In the genomic region with DNA sequence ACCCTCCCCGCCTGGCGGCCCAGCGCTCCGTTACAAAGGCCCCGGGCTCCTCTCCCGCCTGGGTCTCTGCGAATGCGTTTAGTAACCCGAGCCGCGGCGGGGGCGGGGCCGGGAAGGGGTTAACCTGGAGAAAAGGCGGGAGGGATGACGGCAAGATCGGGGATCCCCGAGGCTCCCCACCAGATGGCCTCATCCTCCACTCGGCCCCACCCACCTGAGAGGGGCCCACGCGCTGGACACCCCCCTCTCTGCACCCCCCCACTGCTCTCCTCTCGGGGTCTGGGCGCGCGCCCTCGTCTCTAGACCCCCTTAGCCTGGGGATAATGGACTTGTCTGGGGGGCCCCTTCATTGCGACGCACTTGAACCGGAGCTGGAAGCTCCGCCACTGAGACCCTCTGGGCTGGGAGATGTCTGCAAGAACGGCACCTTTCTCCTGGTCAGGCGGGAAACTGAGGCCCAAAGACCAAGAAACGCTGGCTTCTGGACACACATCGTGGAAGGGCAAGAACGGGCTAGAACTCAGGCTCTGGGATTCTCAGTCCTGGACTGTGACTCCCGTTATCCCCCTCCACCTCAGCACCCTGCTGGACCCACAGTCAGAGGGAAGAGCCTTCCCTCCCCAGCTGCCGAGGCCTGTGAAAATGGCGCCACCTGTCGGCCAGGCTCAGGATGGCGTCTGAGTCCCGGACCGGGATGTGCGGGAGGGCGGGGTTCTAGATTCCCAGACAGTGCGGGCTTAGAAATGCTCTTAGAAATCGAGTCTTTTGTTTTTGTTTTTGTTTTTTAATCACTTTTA, we compare ENCODE assay signal across 8 cellular contexts.
DNase-seq lines count a peak whose midpoint lies in the region; ATAC-seq and TF ChIP-seq lines count a peak whose summit lies in the region.

No MANE protein-coding gene starts in this region.

- 0 out of 22 replicates have a peak overlapping the region, but pooled peaks of 1 of the 11 experiments have one; percentile 22 for H3K27ac ChIP-seq in BLaER1 treated with 17β-estradiol and CSF1 and Interleukin-3, amounts not matched to agents 10 nM and 100 nM

- peaks cover 60 to 80% (median 76%) of the 10 kb centered on the region in 10 experiments for H3K4me1 ChIP-seq in BLaER1 treated with 17β-estradiol and CSF1 and Interleukin-3, amounts not matched to agents 10 nM and 100 nM

- peaks cover 26 to 49% (median 33%) of the 10 kb centered on the region in 11 experiments for H3K27me3 ChIP-seq in BLaER1 treated with 17β-estradiol and CSF1 and Interleukin-3, amounts not matched to agents 10 nM and 100 nM

- DNase-seq in NCI-H524 treated with DMSO at 0.1 percent for 48 hours (lab: John Stamatoyannopoulos, UW), result peak; percentile 81
- peak; percentile 72 to 84 for DNase-seq in activated CD4-positive, alpha-beta T cell treated with anti-CD3 and anti-CD28 coated beads for 4 hours
- DNase-seq in choroid plexus epithelial cell (ENCODE audit: low read depth), result peak; percentile 87
- peak; percentile 97 for DNase-seq in left kidney (ENCODE audit: low read depth, low spot score)
- DNase-seq in stimulated activated CD4-positive, alpha-beta T cell treated with anti-CD3 and anti-CD28 coated beads, Interleukin-4, amount 100 ng/mL, for 24 hours, result peak; percentile 86

- no peaks in the 10 kb centered on the region for H3K36me3 ChIP-seq in BLaER1 treated with 17β-estradiol and CSF1 and Interleukin-3, amounts not matched to agents 10 nM and 100 nM

- H3K4me3 ChIP-seq in BLaER1 treated with 17β-estradiol and CSF1 and Interleukin-3, amounts not matched to agents 10 nM and 100 nM, result peak overlapping the region; percentile 32 to 59 (median 48); a peak in 19 of 20 replicates
- peak overlapping the region; percentile 52 for H3K4me3 ChIP-seq in choroid plexus epithelial cell (ENCODE audit: low read depth, low read length)

- H3K9ac ChIP-seq in BLaER1 treated with 17β-estradiol and CSF1 and Interleukin-3, amounts not matched to agents 10 nM and 100 nM, result peak overlapping the region in 4 of 11 experiments; percentile 42 to 63 (median 50); a peak in 8 of 22 replicates

- ATAC-seq in HG02588 (IDR thresholded peaks at IDR 0.05; ENCODE audit: unreplicated experiment), result peak; percentile 52
- ATAC-seq in HG03045 (IDR thresholded peaks at IDR 0.05; ENCODE audit: unreplicated experiment), result no peak

- peak; percentile 97 for TF ChIP-seq CTCF in choroid plexus epithelial cell (conservative IDR thresholded peaks at IDR 0.05; ENCODE audit: low read depth, low read length)

- peak overlapping the region; percentile 93 to 100 (median 98) for H3K4me2 ChIP-seq in BLaER1 treated with 17β-estradiol and CSF1 and Interleukin-3, amounts not matched to agents 10 nM and 100 nM

- peaks cover 0 to 13% (median 0%) of the 10 kb centered on the region in 11 experiments; a peak in 3 of 22 replicates for H4K20me1 ChIP-seq in BLaER1 treated with 17β-estradiol and CSF1 and Interleukin-3, amounts not matched to agents 10 nM and 100 nM

- no peaks in the 10 kb centered on the region for H3K9me3 ChIP-seq in BLaER1 treated with 17β-estradiol and CSF1 and Interleukin-3, amounts not matched to agents 10 nM and 100 nM (replicated peaks in 1 of 11)
